ENCODE assay signal across 1 cellular context in the genomic region with DNA sequence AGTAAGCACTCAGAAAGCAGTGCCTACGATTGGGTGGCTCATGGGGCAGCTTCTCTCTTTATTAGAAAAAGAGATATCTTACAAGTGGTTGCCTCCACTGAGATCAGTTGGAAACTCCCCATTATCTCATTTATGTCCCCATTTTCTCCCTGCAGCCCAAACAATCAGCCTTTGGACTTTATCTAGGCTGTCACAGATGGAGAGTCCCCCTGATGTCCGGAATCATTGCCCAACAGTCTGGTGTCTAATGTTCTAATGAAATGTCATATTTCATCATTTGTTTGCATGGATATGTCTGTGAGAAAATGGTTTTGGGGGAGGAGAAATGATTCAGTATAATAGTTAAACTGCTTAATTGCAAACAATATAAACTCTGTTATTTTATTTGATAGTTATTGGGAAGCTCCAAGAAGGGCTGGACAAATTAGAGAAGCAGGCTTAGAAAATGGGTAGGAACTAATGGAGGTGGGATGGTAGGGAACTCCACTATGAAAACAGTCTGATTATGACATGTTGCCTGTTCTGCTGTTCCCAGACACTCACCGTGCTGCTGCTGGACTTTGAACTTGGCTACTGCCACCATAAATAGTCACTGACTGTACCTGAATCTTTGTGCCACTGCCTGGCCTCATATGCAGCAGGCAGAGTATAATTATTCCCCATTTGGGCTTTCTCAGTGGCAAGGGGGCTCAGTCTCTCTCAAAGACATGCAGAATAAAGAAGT.
TF ChIP-seq lines count a peak whose summit lies in the region.

No MANE protein-coding gene starts in this region.

TF ChIP-seq in HepG2, 621 proteins besides CTCF, POLR2A, EP300 and RAD21 (continued from another document and continues in another):
- TF ChIP-seq PAWR (CRISPR knock-in tag; IDR thresholded peaks at IDR 0.05; ENCODE audit: borderline replicate concordance): no peak
- TF ChIP-seq ZSCAN20 (CRISPR knock-in tag; IDR thresholded peaks at IDR 0.05; ENCODE audit: borderline replicate concordance): no peak
- TF ChIP-seq ZBTB7A (CRISPR knock-in tag; IDR thresholded peaks at IDR 0.05): no peak
- TF ChIP-seq, protein P1, sequence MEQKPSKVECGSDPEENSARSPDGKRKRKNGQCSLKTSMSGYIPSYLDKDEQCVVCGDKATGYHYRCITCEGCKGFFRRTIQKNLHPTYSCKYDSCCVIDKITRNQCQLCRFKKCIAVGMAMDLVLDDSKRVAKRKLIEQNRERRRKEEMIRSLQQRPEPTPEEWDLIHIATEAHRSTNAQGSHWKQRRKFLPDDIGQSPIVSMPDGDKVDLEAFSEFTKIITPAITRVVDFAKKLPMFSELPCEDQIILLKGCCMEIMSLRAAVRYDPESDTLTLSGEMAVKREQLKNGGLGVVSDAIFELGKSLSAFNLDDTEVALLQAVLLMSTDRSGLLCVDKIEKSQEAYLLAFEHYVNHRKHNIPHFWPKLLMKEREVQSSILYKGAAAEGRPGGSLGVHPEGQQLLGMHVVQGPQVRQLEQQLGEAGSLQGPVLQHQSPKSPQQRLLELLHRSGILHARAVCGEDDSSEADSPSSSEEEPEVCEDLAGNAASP (CRISPR knock-in tag; IDR thresholded peaks at IDR 0.05; ENCODE audit: borderline replicate concordance): peak; percentile 21; the same call in 1 of the 2 replicates
- TF ChIP-seq SMARCC2 (IDR thresholded peaks at IDR 0.05): no peak
- TF ChIP-seq ZNF792 (CRISPR knock-in tag; IDR thresholded peaks at IDR 0.05): peak; percentile 64; the same call in 1 of the 2 replicates
- TF ChIP-seq, protein P2, sequence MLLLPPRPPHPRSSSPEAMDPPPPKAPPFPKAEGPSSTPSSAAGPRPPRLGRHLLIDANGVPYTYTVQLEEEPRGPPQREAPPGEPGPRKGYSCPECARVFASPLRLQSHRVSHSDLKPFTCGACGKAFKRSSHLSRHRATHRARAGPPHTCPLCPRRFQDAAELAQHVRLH (CRISPR knock-in tag; IDR thresholded peaks at IDR 0.05; ENCODE audit: borderline replicate concordance, low read depth): no peak
- no peak for TF ChIP-seq ZNF264 (CRISPR knock-in tag; IDR thresholded peaks at IDR 0.05)
- TF ChIP-seq ZNF510 (CRISPR knock-in tag; IDR thresholded peaks at IDR 0.05; ENCODE audit: low read depth): no peak
- TF ChIP-seq HES4 (CRISPR knock-in tag; IDR thresholded peaks at IDR 0.05; ENCODE audit: borderline replicate concordance): no peak
- no peak for TF ChIP-seq ZBTB7B (CRISPR knock-in tag; IDR thresholded peaks at IDR 0.05)
- TF ChIP-seq BCL6 (CRISPR knock-in tag; IDR thresholded peaks at IDR 0.05): peak; percentile 38; the same call in 1 of the 2 replicates
- TF ChIP-seq ZSCAN12 (CRISPR knock-in tag; IDR thresholded peaks at IDR 0.05): no peak
- TF ChIP-seq ZNF3 (CRISPR knock-in tag; IDR thresholded peaks at IDR 0.05): 0 out of 2 replicates have a peak, but pooled peaks have one; percentile 14
- TF ChIP-seq, protein P3, sequence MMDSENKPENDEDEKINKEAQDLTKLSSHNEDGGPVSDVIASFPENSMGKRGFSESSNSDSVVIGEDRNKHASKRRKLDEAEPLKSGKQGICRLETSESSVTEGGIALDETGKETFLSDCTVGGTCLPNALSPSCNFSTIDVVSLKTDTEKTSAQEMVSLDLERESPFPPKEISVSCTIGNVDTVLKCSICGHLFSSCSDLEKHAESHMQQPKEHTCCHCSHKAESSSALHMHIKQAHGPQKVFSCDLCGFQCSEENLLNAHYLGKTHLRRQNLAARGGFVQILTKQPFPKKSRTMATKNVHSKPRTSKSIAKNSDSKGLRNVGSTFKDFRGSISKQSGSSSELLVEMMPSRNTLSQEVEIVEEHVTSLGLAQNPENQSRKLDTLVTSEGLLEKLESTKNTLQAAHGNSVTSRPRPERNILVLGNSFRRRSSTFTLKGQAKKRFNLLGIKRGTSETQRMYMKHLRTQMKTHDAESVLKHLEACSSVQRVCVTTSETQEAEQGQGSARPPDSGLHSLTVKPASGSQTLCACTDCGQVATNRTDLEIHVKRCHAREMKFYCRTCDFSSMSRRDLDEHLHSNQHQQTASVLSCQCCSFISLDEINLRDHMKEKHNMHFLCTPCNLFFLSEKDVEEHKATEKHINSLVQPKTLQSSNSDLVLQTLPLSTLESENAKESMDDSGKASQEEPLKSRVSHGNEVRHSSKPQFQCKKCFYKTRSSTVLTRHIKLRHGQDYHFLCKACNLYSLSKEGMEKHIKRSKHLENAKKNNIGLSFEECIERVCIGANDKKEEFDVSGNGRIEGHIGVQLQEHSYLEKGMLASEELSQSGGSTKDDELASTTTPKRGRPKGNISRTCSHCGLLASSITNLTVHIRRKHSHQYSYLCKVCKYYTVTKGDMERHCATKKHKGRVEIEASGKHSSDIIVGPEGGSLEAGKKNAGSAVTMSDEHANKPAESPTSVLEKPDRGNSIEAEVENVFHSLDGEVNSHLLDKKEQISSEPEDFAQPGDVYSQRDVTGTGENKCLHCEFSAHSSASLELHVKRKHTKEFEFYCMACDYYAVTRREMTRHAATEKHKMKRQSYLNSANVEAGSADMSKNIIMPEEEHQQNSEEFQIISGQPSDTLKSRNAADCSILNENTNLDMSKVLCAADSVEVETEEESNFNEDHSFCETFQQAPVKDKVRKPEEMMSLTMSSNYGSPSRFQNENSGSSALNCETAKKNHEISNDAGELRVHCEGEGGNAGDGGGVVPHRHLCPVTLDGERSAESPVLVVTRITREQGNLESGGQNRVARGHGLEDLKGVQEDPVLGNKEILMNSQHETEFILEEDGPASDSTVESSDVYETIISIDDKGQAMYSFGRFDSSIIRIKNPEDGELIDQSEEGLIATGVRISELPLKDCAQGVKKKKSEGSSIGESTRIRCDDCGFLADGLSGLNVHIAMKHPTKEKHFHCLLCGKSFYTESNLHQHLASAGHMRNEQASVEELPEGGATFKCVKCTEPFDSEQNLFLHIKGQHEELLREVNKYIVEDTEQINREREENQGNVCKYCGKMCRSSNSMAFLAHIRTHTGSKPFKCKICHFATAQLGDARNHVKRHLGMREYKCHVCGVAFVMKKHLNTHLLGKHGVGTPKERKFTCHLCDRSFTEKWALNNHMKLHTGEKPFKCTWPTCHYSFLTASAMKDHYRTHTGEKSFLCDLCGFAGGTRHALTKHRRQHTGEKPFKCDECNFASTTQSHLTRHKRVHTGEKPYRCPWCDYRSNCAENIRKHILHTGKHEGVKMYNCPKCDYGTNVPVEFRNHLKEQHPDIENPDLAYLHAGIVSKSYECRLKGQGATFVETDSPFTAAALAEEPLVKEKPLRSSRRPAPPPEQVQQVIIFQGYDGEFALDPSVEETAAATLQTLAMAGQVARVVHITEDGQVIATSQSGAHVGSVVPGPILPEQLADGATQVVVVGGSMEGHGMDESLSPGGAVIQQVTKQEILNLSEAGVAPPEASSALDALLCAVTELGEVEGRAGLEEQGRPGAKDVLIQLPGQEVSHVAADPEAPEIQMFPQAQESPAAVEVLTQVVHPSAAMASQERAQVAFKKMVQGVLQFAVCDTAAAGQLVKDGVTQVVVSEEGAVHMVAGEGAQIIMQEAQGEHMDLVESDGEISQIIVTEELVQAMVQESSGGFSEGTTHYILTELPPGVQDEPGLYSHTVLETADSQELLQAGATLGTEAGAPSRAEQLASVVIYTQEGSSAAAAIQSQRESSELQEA (CRISPR knock-in tag; IDR thresholded peaks at IDR 0.05; ENCODE audit: not compliant biosample characterization): no peak
- TF ChIP-seq ZNF484 (CRISPR knock-in tag; IDR thresholded peaks at IDR 0.05; ENCODE audit: borderline replicate concordance, low read depth): no peak
- 0 out of 2 replicates have a peak, but pooled peaks have one; percentile 61 for TF ChIP-seq FOXO1 (CRISPR knock-in tag; IDR thresholded peaks at IDR 0.05)
- TF ChIP-seq, protein P4, sequence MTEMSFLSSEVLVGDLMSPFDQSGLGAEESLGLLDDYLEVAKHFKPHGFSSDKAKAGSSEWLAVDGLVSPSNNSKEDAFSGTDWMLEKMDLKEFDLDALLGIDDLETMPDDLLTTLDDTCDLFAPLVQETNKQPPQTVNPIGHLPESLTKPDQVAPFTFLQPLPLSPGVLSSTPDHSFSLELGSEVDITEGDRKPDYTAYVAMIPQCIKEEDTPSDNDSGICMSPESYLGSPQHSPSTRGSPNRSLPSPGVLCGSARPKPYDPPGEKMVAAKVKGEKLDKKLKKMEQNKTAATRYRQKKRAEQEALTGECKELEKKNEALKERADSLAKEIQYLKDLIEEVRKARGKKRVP (CRISPR knock-in tag; IDR thresholded peaks at IDR 0.05): peak in 1 of 2 experiments; percentile 85; a peak in 2 of 4 replicates
- TF ChIP-seq SAP130 (CRISPR knock-in tag; IDR thresholded peaks at IDR 0.05; ENCODE audit: low read depth): peak; percentile 66
- no peak for TF ChIP-seq HHEX (CRISPR knock-in tag; IDR thresholded peaks at IDR 0.05)
- TF ChIP-seq ZSCAN9 (CRISPR knock-in tag; IDR thresholded peaks at IDR 0.05; ENCODE audit: borderline replicate concordance): 0 out of 2 replicates have a peak, but pooled peaks have one; percentile 54
- TF ChIP-seq HDAC2 (CRISPR knock-in tag; IDR thresholded peaks at IDR 0.05): 0 out of 2 replicates have a peak, but pooled peaks have one; percentile 16
- TF ChIP-seq KAT8 (CRISPR knock-in tag; IDR thresholded peaks at IDR 0.05): no peak
- TF ChIP-seq THAP11 (CRISPR knock-in tag; IDR thresholded peaks at IDR 0.05): peak; percentile 41; the same call in 1 of the 2 replicates
- 0 out of 2 replicates have a peak, but pooled peaks have one; percentile 11 for TF ChIP-seq SRF (IDR thresholded peaks at IDR 0.05; ENCODE audit: low read depth, low read length)
- TF ChIP-seq ZNF644 (CRISPR knock-in tag; IDR thresholded peaks at IDR 0.05; ENCODE audit: low read depth): peak; percentile 83
- TF ChIP-seq, protein P5, sequence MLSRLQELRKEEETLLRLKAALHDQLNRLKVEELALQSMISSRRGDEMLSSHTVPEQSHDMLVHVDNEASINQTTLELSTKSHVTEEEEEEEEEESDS (CRISPR knock-in tag; IDR thresholded peaks at IDR 0.05; ENCODE audit: borderline replicate concordance): no peak
- no peak for TF ChIP-seq HNRNPLL (IDR thresholded peaks at IDR 0.05; ENCODE audit: low read depth, low read length, poor library complexity, severe bottlenecking)
- TF ChIP-seq NCOA2 (CRISPR knock-in tag; IDR thresholded peaks at IDR 0.05): no peak
- TF ChIP-seq DR1 (CRISPR knock-in tag; IDR thresholded peaks at IDR 0.05): no peak
- no peak for TF ChIP-seq MTF1 (CRISPR knock-in tag; IDR thresholded peaks at IDR 0.05)
- TF ChIP-seq CENPX (CRISPR knock-in tag; IDR thresholded peaks at IDR 0.05): no peak
- TF ChIP-seq PCBP1 (IDR thresholded peaks at IDR 0.05; ENCODE audit: borderline replicate concordance, low read depth, low read length): no peak
- no peak; the same call in 1 of the 2 replicates for TF ChIP-seq ZNF12 (CRISPR knock-in tag; IDR thresholded peaks at IDR 0.05)
- TF ChIP-seq, protein P6, sequence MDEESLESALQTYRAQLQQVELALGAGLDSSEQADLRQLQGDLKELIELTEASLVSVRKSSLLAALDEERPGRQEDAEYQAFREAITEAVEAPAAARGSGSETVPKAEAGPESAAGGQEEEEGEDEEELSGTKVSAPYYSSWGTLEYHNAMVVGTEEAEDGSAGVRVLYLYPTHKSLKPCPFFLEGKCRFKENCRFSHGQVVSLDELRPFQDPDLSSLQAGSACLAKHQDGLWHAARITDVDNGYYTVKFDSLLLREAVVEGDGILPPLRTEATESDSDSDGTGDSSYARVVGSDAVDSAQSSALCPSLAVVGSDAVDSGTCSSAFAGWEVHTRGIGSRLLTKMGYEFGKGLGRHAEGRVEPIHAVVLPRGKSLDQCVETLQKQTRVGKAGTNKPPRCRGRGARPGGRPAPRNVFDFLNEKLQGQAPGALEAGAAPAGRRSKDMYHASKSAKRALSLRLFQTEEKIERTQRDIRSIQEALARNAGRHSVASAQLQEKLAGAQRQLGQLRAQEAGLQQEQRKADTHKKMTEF (CRISPR knock-in tag; IDR thresholded peaks at IDR 0.05): peak; percentile 65; the same call in 1 of the 2 replicates
- no peak for TF ChIP-seq ZNF607 (CRISPR knock-in tag; IDR thresholded peaks at IDR 0.05; ENCODE audit: borderline replicate concordance)
- TF ChIP-seq, protein P7, sequence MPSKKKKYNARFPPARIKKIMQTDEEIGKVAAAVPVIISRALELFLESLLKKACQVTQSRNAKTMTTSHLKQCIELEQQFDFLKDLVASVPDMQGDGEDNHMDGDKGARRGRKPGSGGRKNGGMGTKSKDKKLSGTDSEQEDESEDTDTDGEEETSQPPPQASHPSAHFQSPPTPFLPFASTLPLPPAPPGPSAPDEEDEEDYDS (CRISPR knock-in tag; IDR thresholded peaks at IDR 0.05): 0 out of 2 replicates have a peak, but pooled peaks have one; percentile 21
- TF ChIP-seq SNRNP70 (IDR thresholded peaks at IDR 0.05; ENCODE audit: low read depth, low read length): no peak
- TF ChIP-seq ZFP90 (CRISPR knock-in tag; IDR thresholded peaks at IDR 0.05; ENCODE audit: borderline replicate concordance): no peak
- TF ChIP-seq ZNF7 (CRISPR knock-in tag; IDR thresholded peaks at IDR 0.05): no peak
- TF ChIP-seq ZFP36 (IDR thresholded peaks at IDR 0.05; ENCODE audit: borderline replicate concordance, low read depth, low read length, partially characterized antibody): no peak
- no peak for TF ChIP-seq KDM2A (CRISPR knock-in tag; IDR thresholded peaks at IDR 0.05; ENCODE audit: borderline replicate concordance, low read depth)
- no peak for TF ChIP-seq LCORL (IDR thresholded peaks at IDR 0.05)
- TF ChIP-seq LCORL (CRISPR knock-in tag; IDR thresholded peaks at IDR 0.05): no peak
- TF ChIP-seq ZNF24 (IDR thresholded peaks at IDR 0.05): no peak
- TF ChIP-seq, protein P8, sequence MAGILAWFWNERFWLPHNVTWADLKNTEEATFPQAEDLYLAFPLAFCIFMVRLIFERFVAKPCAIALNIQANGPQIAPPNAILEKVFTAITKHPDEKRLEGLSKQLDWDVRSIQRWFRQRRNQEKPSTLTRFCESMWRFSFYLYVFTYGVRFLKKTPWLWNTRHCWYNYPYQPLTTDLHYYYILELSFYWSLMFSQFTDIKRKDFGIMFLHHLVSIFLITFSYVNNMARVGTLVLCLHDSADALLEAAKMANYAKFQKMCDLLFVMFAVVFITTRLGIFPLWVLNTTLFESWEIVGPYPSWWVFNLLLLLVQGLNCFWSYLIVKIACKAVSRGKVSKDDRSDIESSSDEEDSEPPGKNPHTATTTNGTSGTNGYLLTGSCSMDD (CRISPR knock-in tag; IDR thresholded peaks at IDR 0.05): no peak
- TF ChIP-seq ZNF619 (CRISPR knock-in tag; IDR thresholded peaks at IDR 0.05): no peak
- no peak for TF ChIP-seq ZNF543 (CRISPR knock-in tag; IDR thresholded peaks at IDR 0.05)
- no peak for TF ChIP-seq PAX8 (CRISPR knock-in tag; IDR thresholded peaks at IDR 0.05; ENCODE audit: borderline replicate concordance)
- 0 out of 2 replicates have a peak, but pooled peaks have one; percentile 33 for TF ChIP-seq ZNF501 (CRISPR knock-in tag; IDR thresholded peaks at IDR 0.05)
- no peak for TF ChIP-seq ESRRA (CRISPR knock-in tag; IDR thresholded peaks at IDR 0.05; ENCODE audit: low read depth)
- TF ChIP-seq MEF2D (CRISPR knock-in tag; IDR thresholded peaks at IDR 0.05): no peak
